1 cellular context compared by ENCODE assay signal in the genomic region with DNA sequence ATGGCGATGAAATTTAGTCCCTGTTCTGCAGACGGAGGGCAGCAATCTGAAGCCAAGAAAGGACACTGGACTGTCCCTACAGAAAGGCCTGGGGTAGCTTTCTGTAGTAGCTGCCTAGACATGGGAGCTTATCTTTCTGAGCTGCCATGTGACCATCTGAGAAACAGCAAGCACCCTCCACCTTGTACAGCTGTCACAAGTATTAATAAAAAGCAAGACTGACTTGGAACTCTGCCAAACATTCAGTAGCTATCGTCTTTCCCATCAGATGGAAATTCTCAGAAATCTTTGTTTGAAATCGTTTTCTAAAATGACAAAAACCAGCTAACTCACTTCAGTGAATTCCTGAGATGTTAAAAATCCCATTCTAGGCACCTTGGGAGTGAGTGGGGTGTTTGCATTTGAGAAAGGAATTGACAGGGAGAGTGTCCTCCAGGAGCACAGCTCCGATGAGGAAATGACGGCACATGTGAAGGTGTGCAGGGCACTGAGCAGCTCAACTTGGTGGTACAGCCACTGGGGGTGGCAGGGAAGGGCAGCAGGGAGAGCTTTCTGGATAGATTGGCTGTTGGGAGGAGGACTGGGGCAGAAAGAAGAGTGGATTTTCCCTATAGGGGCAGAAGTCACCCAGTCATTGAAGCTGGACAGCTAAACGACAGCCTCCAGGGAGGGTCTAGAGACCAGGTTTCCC.
TF ChIP-seq lines count a peak whose summit lies in the region.

No MANE protein-coding gene starts in this region.

TF ChIP-seq in HEK293, 187 proteins besides CTCF, POLR2A, EP300 and RAD21 (continued from another document):
- TF ChIP-seq, protein P1, sequence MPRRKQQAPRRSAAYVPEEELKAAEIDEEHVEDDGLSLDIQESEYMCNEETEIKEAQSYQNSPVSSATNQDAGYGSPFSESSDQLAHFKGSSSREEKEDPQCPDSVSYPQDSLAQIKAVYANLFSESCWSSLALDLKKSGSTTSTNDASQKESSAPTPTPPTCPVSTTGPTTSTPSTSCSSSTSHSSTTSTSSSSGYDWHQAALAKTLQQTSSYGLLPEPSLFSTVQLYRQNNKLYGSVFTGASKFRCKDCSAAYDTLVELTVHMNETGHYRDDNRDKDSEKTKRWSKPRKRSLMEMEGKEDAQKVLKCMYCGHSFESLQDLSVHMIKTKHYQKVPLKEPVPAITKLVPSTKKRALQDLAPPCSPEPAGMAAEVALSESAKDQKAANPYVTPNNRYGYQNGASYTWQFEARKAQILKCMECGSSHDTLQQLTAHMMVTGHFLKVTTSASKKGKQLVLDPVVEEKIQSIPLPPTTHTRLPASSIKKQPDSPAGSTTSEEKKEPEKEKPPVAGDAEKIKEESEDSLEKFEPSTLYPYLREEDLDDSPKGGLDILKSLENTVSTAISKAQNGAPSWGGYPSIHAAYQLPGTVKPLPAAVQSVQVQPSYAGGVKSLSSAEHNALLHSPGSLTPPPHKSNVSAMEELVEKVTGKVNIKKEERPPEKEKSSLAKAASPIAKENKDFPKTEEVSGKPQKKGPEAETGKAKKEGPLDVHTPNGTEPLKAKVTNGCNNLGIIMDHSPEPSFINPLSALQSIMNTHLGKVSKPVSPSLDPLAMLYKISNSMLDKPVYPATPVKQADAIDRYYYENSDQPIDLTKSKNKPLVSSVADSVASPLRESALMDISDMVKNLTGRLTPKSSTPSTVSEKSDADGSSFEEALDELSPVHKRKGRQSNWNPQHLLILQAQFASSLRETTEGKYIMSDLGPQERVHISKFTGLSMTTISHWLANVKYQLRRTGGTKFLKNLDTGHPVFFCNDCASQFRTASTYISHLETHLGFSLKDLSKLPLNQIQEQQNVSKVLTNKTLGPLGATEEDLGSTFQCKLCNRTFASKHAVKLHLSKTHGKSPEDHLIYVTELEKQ (tag by site-specific recombination; IDR thresholded peaks at IDR 0.05; ENCODE audit: borderline replicate concordance): no peak
TF ChIP-seq in HEK293: peak in this region for 2.
